In genomic region chr4:3297066-3297859, GRCh38 we compare ENCODE assay signal across 26 cellular contexts. TPM values are rescaled to one million over a fixed set of nuclear protein-coding genes. Genes with fewer than 3 reads are reported as not detected.
DNase-seq lines count a peak whose midpoint lies in the region; ATAC-seq and TF ChIP-seq lines count a peak whose summit lies in the region.
"Had no signal": no experiment of that assay in that cellular context is flagged by ENCODE, and none has a peak within 500 bp of the region (broad histone marks: within the 10 kb centered on the region; RNA-seq: fewer than 3 reads in every experiment).

No MANE protein-coding gene starts in this region.

- POLR2A ChIA-PET in CD4-positive, alpha-beta memory T cell (lab: Charles Lee; ENCODE audit: partially characterized antibody) = no interaction called here
- POLR2A ChIA-PET in WTC11 (lab: Charles Lee) = no interaction called here

- peak overlapping the region in 1 of 8 donors; percentile 3 for H3K4me3 Mint-ChIP-seq in CD4-positive, alpha-beta memory T cell
- H3K4me3 Mint-ChIP-seq in WTC11 = no peak overlapping the region
- H3K4me3 Mint-ChIP-seq in glutamatergic neuron (ENCODE audit: unreplicated experiment) = peak overlapping the region; percentile 45
- no peak overlapping the region for H3K4me3 Mint-ChIP-seq in osteocyte (ENCODE audit: unreplicated experiment)
- H3K4me3 Mint-ChIP-seq: activated CD4-positive, alpha-beta memory T cell treated with anti-CD3 and anti-CD28 coated beads, Interleukin-2, amount 10 ng/mL, durations not matched to agents 7 days and 5 days; activated T-cell treated with anti-CD3 and anti-CD28 coated beads, Interleukin-2, amount 50 U/mL, for 4 hours; stimulated activated naive B cell treated with anti-CD40 and anti-IgM and Interleukin-4, amounts not matched to agents 10 μg/mL and 1 μg/mL and 100 μg/mL, for 72 hours had no signal

- peaks cover 12% of the 10 kb centered on the region for H3K4me1 ChIP-seq in CD4-positive, alpha-beta memory T cell (ENCODE audit: insufficient read depth, low read length)
- H3K4me1 ChIP-seq: SJCRH30 had no signal

- no peaks in the 10 kb centered on the region for H3K27me3 Mint-ChIP-seq in CD4-positive, alpha-beta memory T cell
- H3K27me3 Mint-ChIP-seq in WTC11 (ENCODE audit: low read depth) = peaks cover 3% of the 10 kb centered on the region; the same call in 1 of the 2 replicates
- H3K27me3 Mint-ChIP-seq in glutamatergic neuron (ENCODE audit: unreplicated experiment) = peaks cover 13% of the 10 kb centered on the region
- no peaks in the 10 kb centered on the region for H3K27me3 Mint-ChIP-seq in osteocyte (ENCODE audit: unreplicated experiment)

- no peaks in the 10 kb centered on the region for H3K36me3 ChIP-seq in CD4-positive, alpha-beta memory T cell (ENCODE audit: insufficient read depth, low read length)
- H3K36me3 ChIP-seq: ovary, SJCRH30, thoracic aorta had no signal

- no peak overlapping the region for H3K27ac ChIP-seq in CD4-positive, alpha-beta memory T cell (ENCODE audit: low read depth, low read length)
- H3K27ac ChIP-seq: ovary, SJCRH30, thoracic aorta had no signal

- H3K9me3 Mint-ChIP-seq in CD4-positive, alpha-beta memory T cell = peaks cover 0 to 8% (median 0%) of the 10 kb centered on the region in 8 donors
- H3K9me3 Mint-ChIP-seq in WTC11 = no peaks in the 10 kb centered on the region
- H3K9me3 Mint-ChIP-seq in glutamatergic neuron (ENCODE audit: unreplicated experiment) = peaks cover 12% of the 10 kb centered on the region
- peaks cover 9% of the 10 kb centered on the region for H3K9me3 Mint-ChIP-seq in osteocyte (ENCODE audit: unreplicated experiment)
- H3K9me3 Mint-ChIP-seq: activated CD4-positive, alpha-beta memory T cell treated with anti-CD3 and anti-CD28 coated beads, Interleukin-2, amount 10 ng/mL, durations not matched to agents 7 days and 5 days had no signal

- no peaks in the 10 kb centered on the region for H3K36me3 Mint-ChIP-seq in CD4-positive, alpha-beta memory T cell
- no peaks in the 10 kb centered on the region for H3K36me3 Mint-ChIP-seq in WTC11
- H3K36me3 Mint-ChIP-seq in glutamatergic neuron (ENCODE audit: unreplicated experiment) = no peaks in the 10 kb centered on the region
- peaks cover 21% of the 10 kb centered on the region for H3K36me3 Mint-ChIP-seq in osteocyte (ENCODE audit: unreplicated experiment)
- H3K36me3 Mint-ChIP-seq: stimulated activated naive B cell treated with anti-CD40 and anti-IgM and Interleukin-4, amounts not matched to agents 10 μg/mL and 1 μg/mL and 100 μg/mL, for 72 hours had no signal

- H3K4me1 Mint-ChIP-seq in CD4-positive, alpha-beta memory T cell = peaks cover 17 to 35% (median 22%) of the 10 kb centered on the region in 4 donors
- H3K4me1 Mint-ChIP-seq in WTC11 (peaks cover 25% of the 10 kb centered on the region), glutamatergic neuron (ENCODE audit: low read depth, unreplicated experiment) (peaks cover 29% of the 10 kb centered on the region), osteocyte (ENCODE audit: unreplicated experiment) (peaks cover 23% of the 10 kb centered on the region)

- H3K27ac Mint-ChIP-seq in CD4-positive, alpha-beta memory T cell = peak overlapping the region in 4 of 7 donors; percentile 16 to 88 (median 56)
- peak overlapping the region; percentile 23 for H3K27ac Mint-ChIP-seq in WTC11
- H3K27ac Mint-ChIP-seq in glutamatergic neuron (ENCODE audit: unreplicated experiment) = no peak overlapping the region
- no peak overlapping the region for H3K27ac Mint-ChIP-seq in osteocyte (ENCODE audit: unreplicated experiment)
- H3K27ac Mint-ChIP-seq: activated CD4-positive, alpha-beta memory T cell treated with anti-CD3 and anti-CD28 coated beads, Interleukin-2, amount 10 ng/mL, durations not matched to agents 7 days and 5 days; activated naive CD4-positive, alpha-beta T cell treated with anti-CD3 and anti-CD28 coated beads, Interleukin-2, amount 50 U/mL, for 72 hours; CD14-positive monocyte; stimulated activated naive B cell treated with anti-CD40 and anti-IgM and Interleukin-4, amounts not matched to agents 10 μg/mL and 1 μg/mL and 100 μg/mL, for 72 hours had no signal

- CTCF ChIA-PET in CD4-positive, alpha-beta memory T cell (lab: Charles Lee; ENCODE audit: partially characterized antibody) = interaction anchor here (1.9 kb wide), 1 partner anchor 103 kb away, joined by 4 read pairs; no protein-coding TSS in a partner anchor
- CTCF ChIA-PET in WTC11 (lab: Charles Lee) = interaction anchor here (4.2 kb wide), 1 partner anchor 21 kb away, joined by 22 read pairs; no protein-coding TSS in a partner anchor

- ATAC-seq in WTC11 = no peak
- ATAC-seq in GM21390 (IDR thresholded peaks at IDR 0.05; ENCODE audit: unreplicated experiment) = no peak
- no peak for ATAC-seq in GM19035 (IDR thresholded peaks at IDR 0.05; ENCODE audit: unreplicated experiment)
- no peak for ATAC-seq in HG03442 (IDR thresholded peaks at IDR 0.05; ENCODE audit: unreplicated experiment)
- ATAC-seq: activated naive CD4-positive, alpha-beta T cell treated with anti-CD3 and anti-CD28 coated beads, Interleukin-2, amount 50 U/mL, for 72 hours; activated T-cell treated with anti-CD3 and anti-CD28 coated beads, Interleukin-2, amount 50 U/mL, for 4 hours; right cardiac atrium; stimulated activated naive B cell treated with anti-CD40 and anti-IgM and Interleukin-4, amounts not matched to agents 10 μg/mL and 1 μg/mL and 100 μg/mL, for 72 hours had no signal

- no peaks in the 10 kb centered on the region for H3K9me3 ChIP-seq in CD4-positive, alpha-beta memory T cell (ENCODE audit: control insufficient read depth in 1 of 2, low read length in 2 of 2)
- H3K9me3 ChIP-seq: ovary, SJCRH30, thoracic aorta had no signal

- TF ChIP-seq CTCF in WTC11 (IDR thresholded peaks at IDR 0.05) (no peak), glutamatergic neuron (IDR thresholded peaks at IDR 0.05; ENCODE audit: partially characterized antibody, unreplicated experiment) (no peak), osteocyte (IDR thresholded peaks at IDR 0.05) (no peak)

- intact Hi-C loops in CD4-positive, alpha-beta memory T cell (cut with micrococcal nuclease) = no loop called here

- no peak overlapping the region for H3K4me3 ChIP-seq in CD4-positive, alpha-beta memory T cell (ENCODE audit: low read length in 2 of 2)
- H3K4me3 ChIP-seq: ovary, SJCRH30, thoracic aorta had no signal

- no peak for DNase-seq in CD4-positive, alpha-beta memory T cell
- DNase-seq in WTC11 (ENCODE audit: low spot score) (no peak), glutamatergic neuron (no peak), osteocyte (ENCODE audit: extremely low spot score, unreplicated experiment) (peak; percentile 67), HUDEP-2 (lab: John Stamatoyannopoulos, UW; ENCODE audit: unreplicated experiment in 76 of 76) (no peak)
- DNase-seq: activated CD4-positive, alpha-beta memory T cell treated with anti-CD3 and anti-CD28 coated beads, Interleukin-2, amount 10 ng/mL, durations not matched to agents 7 days and 5 days; activated T-cell treated with anti-CD3 and anti-CD28 coated beads, Interleukin-2, amount 50 U/mL, for 4 hours; anterior cingulate cortex; caudate nucleus; Karpas-422; kidney glomerular epithelial cell; NCI-H1048; NCI-H187; NCI-H748 treated with DMSO at 0.1 percent for 48 hours; ovary; right cardiac atrium; SJCRH30; stimulated activated CD4-positive, alpha-beta T cell treated with anti-CD3 and anti-CD28 coated beads, Interleukin-12 subunit alpha, Interleukin-12 subunit beta, amount 100 ng/mL, for 4 hours; stimulated activated CD4-positive, alpha-beta T cell treated with anti-CD3 and anti-CD28 coated beads, Interleukin-4, amount 100 ng/mL, for 24 hours; stimulated activated naive B cell treated with anti-CD40 and anti-IgM and Interleukin-4, amounts not matched to agents 10 μg/mL and 1 μg/mL and 100 μg/mL, for 72 hours had no signal

- no peaks in the 10 kb centered on the region for H3K27me3 ChIP-seq in CD4-positive, alpha-beta memory T cell (ENCODE audit: insufficient read depth, low read length)
- H3K27me3 ChIP-seq: ovary, SJCRH30 had no signal

TF ChIP-seq in WTC11, 78 proteins besides CTCF, POLR2A, EP300 and RAD21 (continues in another document):
- no peak for TF ChIP-seq ZNF219 (CRISPR knock-in tag; IDR thresholded peaks at IDR 0.05; ENCODE audit: borderline replicate concordance)
- TF ChIP-seq ZNF671 (CRISPR knock-in tag; IDR thresholded peaks at IDR 0.05) = no peak
- TF ChIP-seq ZNF121 (CRISPR knock-in tag; IDR thresholded peaks at IDR 0.05) = no peak
- TF ChIP-seq ZNF263 (CRISPR knock-in tag; IDR thresholded peaks at IDR 0.05; ENCODE audit: low read depth) = no peak
- TF ChIP-seq, protein P1, sequence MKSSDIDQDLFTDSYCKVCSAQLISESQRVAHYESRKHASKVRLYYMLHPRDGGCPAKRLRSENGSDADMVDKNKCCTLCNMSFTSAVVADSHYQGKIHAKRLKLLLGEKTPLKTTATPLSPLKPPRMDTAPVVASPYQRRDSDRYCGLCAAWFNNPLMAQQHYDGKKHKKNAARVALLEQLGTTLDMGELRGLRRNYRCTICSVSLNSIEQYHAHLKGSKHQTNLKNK (CRISPR knock-in tag; IDR thresholded peaks at IDR 0.05) = no peak

RNA-seq across cellular contexts. Expression of gene RGS12, which starts 4.4 kb away (rescaled TPM):
- total RNA-seq in CD4-positive, alpha-beta memory T cell = 10 to 100 TPM in 1 of 2 experiments, 1 to 10 TPM in 1; 9.7 to 10.6 TPM
- 1 to 10 TPM in 1 of 2 donors, under 1 TPM in 1; 0.93 to 2.3 TPM for polyA plus RNA-seq in CD4-positive, alpha-beta memory T cell
- 21.0 to 24.7 TPM (median 24.2 TPM) in 3 replicates for total RNA-seq in WTC11 (2021)
- 107 TPM for total RNA-seq in glutamatergic neuron (ENCODE audit: unreplicated experiment)
- 32.5 and 35.6 TPM in 2 replicates for total RNA-seq in osteocyte

RNA-seq across cellular contexts. Expression of gene MSANTD1, which starts 48.3 kb away (rescaled TPM):
- 1 to 10 TPM; 2.0 to 2.2 TPM for total RNA-seq in CD4-positive, alpha-beta memory T cell
- polyA plus RNA-seq in CD4-positive, alpha-beta memory T cell = under 1 TPM in 1 of 2 donors, not detected in 1; 0.08 TPM
- total RNA-seq in WTC11 (2021) (0.98 to 1.1 TPM (median 0.99 TPM) in 3 replicates), glutamatergic neuron (ENCODE audit: unreplicated experiment) (2.6 TPM), osteocyte (0.83 and 1.1 TPM in 2 replicates)
- polyA plus RNA-seq: CD14-positive monocyte had no signal

Comparison
In these comparisons a context has a peak if more than half of its experiments do, and no peak if none do; other contexts are left out.
1. H3K27ac Mint-ChIP-seq: peak in CD4-positive, alpha-beta memory T cell (4 of 7) and WTC11 (single experiment); none in glutamatergic neuron (single experiment) and osteocyte (single experiment).